Comparison of ENCODE assay signal across 14 cellular contexts in the genomic region with DNA sequence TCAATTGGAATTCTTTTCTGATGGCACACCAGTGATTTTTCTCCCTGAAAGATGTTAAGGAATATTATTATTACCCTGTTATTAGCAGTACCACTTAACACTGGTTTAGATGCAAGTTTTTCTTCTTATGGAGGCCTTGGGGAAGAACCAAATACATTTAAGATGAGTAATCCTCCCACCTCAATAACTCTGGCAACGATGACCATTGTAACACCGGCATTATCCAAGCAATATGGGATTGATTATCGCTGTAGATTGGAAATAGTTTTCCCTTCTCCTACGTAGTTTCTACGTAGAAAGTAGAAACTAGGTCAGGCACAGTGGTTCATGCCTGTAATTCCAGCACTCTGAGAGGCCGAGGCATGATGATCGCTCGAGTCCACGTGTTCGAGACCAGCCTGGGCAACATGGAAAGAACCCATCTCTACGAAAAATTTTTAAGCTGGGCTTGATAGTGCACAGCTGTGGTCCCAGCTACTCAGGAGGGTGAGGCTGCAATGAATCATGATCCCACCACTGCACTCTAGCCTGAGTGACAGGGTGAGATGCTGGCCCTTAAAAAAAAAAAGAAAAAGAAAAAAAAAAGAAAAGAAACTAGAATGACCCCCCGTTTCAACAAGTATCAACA. TPM values are rescaled to one million over a fixed set of nuclear protein-coding genes. Genes with fewer than 3 reads are reported as not detected.
DNase-seq lines count a peak whose midpoint lies in the region; ATAC-seq, FAIRE-seq and TF ChIP-seq lines count a peak whose summit lies in the region.
"Had no signal": no experiment of that assay in that cellular context is flagged by ENCODE, and none has a peak within 500 bp of the region (broad histone marks: within the 10 kb centered on the region; RNA-seq: fewer than 3 reads in every experiment).

No MANE protein-coding gene starts in this region.

- H3K36me3 Mint-ChIP-seq in activated CD4-positive, alpha-beta T cell treated with anti-CD3 and anti-CD28 coated beads for 36 hours (ENCODE audit: low read depth), result peaks cover 13% of the 10 kb centered on the region
- peaks cover 31% of the 10 kb centered on the region for H3K36me3 Mint-ChIP-seq in type B pancreatic cell

- TF ChIP-seq RAD21 in GM12878 (IDR thresholded peaks at IDR 0.05; ENCODE audit: insufficient read depth, low read depth, low read length), result no peak

- peaks cover 27% of the 10 kb centered on the region for H3K4me1 ChIP-seq in GM12878 (ENCODE audit: control insufficient read depth, insufficient read depth, low read length)
- H3K4me1 ChIP-seq in left lung, result peaks cover 16 to 81% of the 10 kb centered on the region in 2 donors

- no peak overlapping the region for H3K4me3 Mint-ChIP-seq in activated CD4-positive, alpha-beta T cell treated with anti-CD3 and anti-CD28 coated beads for 36 hours
- no peak overlapping the region for H3K4me3 Mint-ChIP-seq in type B pancreatic cell

- H3K27me3 ChIP-seq in GM12878 (replicated peaks in 1 of 2; ENCODE audit: control insufficient read depth in 2 of 2, insufficient read depth in 2 of 2, low read length in 1 of 2) (no peaks in the 10 kb centered on the region), left lung (no peaks in the 10 kb centered on the region)

- H3K27me3 Mint-ChIP-seq in activated CD4-positive, alpha-beta T cell treated with anti-CD3 and anti-CD28 coated beads for 36 hours, result no peaks in the 10 kb centered on the region
- no peaks in the 10 kb centered on the region for H3K27me3 Mint-ChIP-seq in type B pancreatic cell

- 94% methylated on average over 12 of the region's 12 CpGs for WGBS in GM12878 (ENCODE audit: insufficient coverage, insufficient replicate concordance, low lambda C conversion rate, missing lambda C conversion rate)

- H3K4me3 ChIP-seq in GM12878, result no peak overlapping the region
- H3K4me3 ChIP-seq in left lung, result no peak overlapping the region

- no peak overlapping the region for H3K9ac ChIP-seq in GM12878 (ENCODE audit: control insufficient read depth, insufficient read depth, low read length)

- RAD21 ChIA-PET in GM12878 (lab: Charles Lee; ENCODE audit: unreplicated experiment), result interaction anchor here (0.6 to 6.0 kb wide), 6 partner anchors 32 to 179 kb away, joined by 3 to 38 read pairs (median 5); no protein-coding TSS in a partner anchor

- POLR2A ChIA-PET in activated CD4-positive, alpha-beta T cell treated with anti-CD3 and anti-CD28 coated beads for 36 hours (lab: Charles Lee), result no interaction called here
- POLR2A ChIA-PET in GM12878 (lab: Charles Lee), result no interaction called here

- H4K20me1 ChIP-seq in GM12878 (ENCODE audit: control insufficient read depth, insufficient read depth), result no peaks in the 10 kb centered on the region; the same call in 1 of the 2 replicates

- FAIRE-seq in GM12878 (lab: Jason Lieb, UNC), result no peak

- SMC1A ChIA-PET in GM12878 (lab: Charles Lee; ENCODE audit: uncharacterized antibody, unreplicated experiment), result interaction anchor here (1.2 to 2.6 kb wide), 3 partner anchors 15 to 102 kb away, joined by 3 to 10 read pairs (median 5); no protein-coding TSS in a partner anchor

- no peak for ATAC-seq in activated CD4-positive, alpha-beta T cell treated with anti-CD3 and anti-CD28 coated beads for 36 hours
- ATAC-seq in GM12878 (no peak), left lung (no peak)

- H3K4me1 Mint-ChIP-seq in activated CD4-positive, alpha-beta T cell treated with anti-CD3 and anti-CD28 coated beads for 36 hours, result peaks cover 39% of the 10 kb centered on the region
- peaks cover 55% of the 10 kb centered on the region for H3K4me1 Mint-ChIP-seq in type B pancreatic cell (ENCODE audit: unreplicated experiment)

- BruUV-seq in GM12878 (replicated peaks; lab: Mats Ljungman, UMichigan), result no TSS peak

- H3K9me3 ChIP-seq in GM12878 (replicated peaks; ENCODE audit: control insufficient read depth, insufficient read depth, low read length), result no peaks in the 10 kb centered on the region
- H3K9me3 ChIP-seq in left lung, result no peaks in the 10 kb centered on the region

- TF ChIP-seq POLR2A in GM12878 (IDR thresholded peaks at IDR 0.05; ENCODE audit: low read depth, low read length), result no peak

- in situ Hi-C loops in GM12878 (cut with MboI), result no loop called here

- H3K4me2 ChIP-seq in GM12878 (ENCODE audit: control insufficient read depth, insufficient read depth), result no peak overlapping the region

- TF ChIP-seq CTCF in GM12878 (IDR thresholded peaks at IDR 0.05 in 2 of 3, conservative IDR thresholded peaks at IDR 0.05 in 1 of 3; ENCODE audit: control insufficient read depth in 2 of 3, extremely low read depth in 1 of 3, insufficient read depth in 1 of 3, low read depth in 3 of 3, low read length in 3 of 3) (no peak), left lung (IDR thresholded peaks at IDR 0.05) (no peak), type B pancreatic cell (conservative IDR thresholded peaks at IDR 0.05) (no peak)

- DNase-seq in activated CD4-positive, alpha-beta T cell treated with anti-CD3 and anti-CD28 coated beads for 36 hours, result no peak
- DNase-seq in activated CD4-positive, alpha-beta T cell treated with anti-CD3 and anti-CD28 coated beads for 4 hours, result no peak
- DNase-seq in GM12878 (ENCODE audit: low read depth, low spot score) (no peak), left lung (no peak), type B pancreatic cell (ENCODE audit: extremely low spot score, unreplicated experiment) (no peak), posterior cingulate gyrus (no peak), NCI-H774 (lab: John Stamatoyannopoulos, UW) (no peak), NCI-H2081 treated with DMSO at 0.1 percent for 48 hours (lab: John Stamatoyannopoulos, UW) (no peak)
- DNase-seq: activated CD4-positive, alpha-beta T cell treated with anti-CD3 and anti-CD28 coated beads for 1 hour; activated naive CD4-positive, alpha-beta T cell; DMS79 treated with DMSO at 0.1 percent for 48 hours; hippocampal formation; NCI-H510A had no signal

- peak overlapping the region; percentile 40 for H3K27ac Mint-ChIP-seq in activated CD4-positive, alpha-beta T cell treated with anti-CD3 and anti-CD28 coated beads for 36 hours
- peak overlapping the region; percentile 44 for H3K27ac Mint-ChIP-seq in type B pancreatic cell

- H3K36me3 ChIP-seq in GM12878 (ENCODE audit: control insufficient read depth in 2 of 2, insufficient read depth in 2 of 2, low read length in 1 of 2) (peaks cover 2 to 8% of the 10 kb centered on the region in 2 experiments; a peak in 3 of 4 replicates), left lung (no peaks in the 10 kb centered on the region)

- peaks cover 2% of the 10 kb centered on the region for H3K9me3 Mint-ChIP-seq in activated CD4-positive, alpha-beta T cell treated with anti-CD3 and anti-CD28 coated beads for 36 hours (ENCODE audit: low read depth)
- no peaks in the 10 kb centered on the region for H3K9me3 Mint-ChIP-seq in type B pancreatic cell

- no peak overlapping the region for H2AFZ ChIP-seq in GM12878 (ENCODE audit: control insufficient read depth, low read depth, low read length)

- intact Hi-C loops in activated CD4-positive, alpha-beta T cell treated with anti-CD3 and anti-CD28 coated beads for 36 hours (cut with DNase I, micrococcal nuclease), result no loop called here
- intact Hi-C loops in GM12878 (cut with micrococcal nuclease; ENCODE audit: unreplicated experiment) (no loop called here), left lung (cut with DNase I) (no loop called here), posterior cingulate gyrus (cut with DNase I) (no loop called here)

- peaks cover 62% of the 10 kb centered on the region for H3K79me2 ChIP-seq in GM12878 (ENCODE audit: control insufficient read depth, insufficient read depth, low read length)

- CTCF ChIA-PET in activated CD4-positive, alpha-beta T cell treated with anti-CD3 and anti-CD28 coated beads for 36 hours (lab: Charles Lee), result no interaction called here
- CTCF ChIA-PET in GM12878 (lab: Yijun Ruan, JAX), result interaction anchor here (0.7 to 1.7 kb wide), 8 partner anchors 12 to 303 kb away, joined by 3 to 8 read pairs (median 4); no protein-coding TSS in a partner anchor

- TF ChIP-seq EP300 in GM12878 (IDR thresholded peaks at IDR 0.05; ENCODE audit: borderline replicate concordance in 1 of 2, control insufficient read depth in 1 of 2, low read depth in 2 of 2, low read length in 2 of 2), result no peak

- H3K27ac ChIP-seq in GM12878 (ENCODE audit: control insufficient read depth, insufficient read depth) (no peak overlapping the region), left lung (peak overlapping the region; percentile 56 to 57)
- H3K27ac ChIP-seq: 22Rv1 had no signal

TF ChIP-seq in GM12878, 131 proteins besides CTCF, POLR2A, EP300 and RAD21 (continues in another document):
- TF ChIP-seq, protein P1, sequence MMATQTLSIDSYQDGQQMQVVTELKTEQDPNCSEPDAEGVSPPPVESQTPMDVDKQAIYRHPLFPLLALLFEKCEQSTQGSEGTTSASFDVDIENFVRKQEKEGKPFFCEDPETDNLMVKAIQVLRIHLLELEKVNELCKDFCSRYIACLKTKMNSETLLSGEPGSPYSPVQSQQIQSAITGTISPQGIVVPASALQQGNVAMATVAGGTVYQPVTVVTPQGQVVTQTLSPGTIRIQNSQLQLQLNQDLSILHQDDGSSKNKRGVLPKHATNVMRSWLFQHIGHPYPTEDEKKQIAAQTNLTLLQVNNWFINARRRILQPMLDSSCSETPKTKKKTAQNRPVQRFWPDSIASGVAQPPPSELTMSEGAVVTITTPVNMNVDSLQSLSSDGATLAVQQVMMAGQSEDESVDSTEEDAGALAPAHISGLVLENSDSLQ (IDR thresholded peaks at IDR 0.05), result peak; percentile 75

RNA-seq across cellular contexts. Expression of gene PACSIN2, which starts 45.5 kb away (rescaled TPM):
- total RNA-seq in activated CD4-positive, alpha-beta T cell treated with anti-CD3 and anti-CD28 coated beads for 36 hours, result 10 to 100 TPM; 27.9 to 28.1 TPM
- 83.4 and 87.9 TPM in 2 replicates for total RNA-seq in GM12878 (2013; cell fraction: nucleolus; rRNA removed)
- 26.4 and 27.5 TPM in 2 replicates for total RNA-seq in GM12878 (2014; rRNA removed)
- total RNA-seq in GM12878 (2014; rRNA removed; fragmentation: Illumina TruSeq; extraction: Trizol), result 42.1 and 45.9 TPM in 2 replicates
- 78.7 and 80.6 TPM in 2 replicates for total RNA-seq in GM12878 (2021)
- 24.4 TPM for polyA plus RNA-seq in GM12878 (2011; ENCODE audit: low read depth)
- 57.4 and 67.7 TPM in 2 replicates for polyA plus RNA-seq in GM12878 (2011; rRNA removed)
- polyA plus RNA-seq in GM12878 (2011; cell fraction: cytosol; rRNA removed), result 66.7 and 69.8 TPM in 2 replicates
- 83.2 and 88.8 TPM in 2 replicates for polyA plus RNA-seq in GM12878 (2011; cell fraction: nucleus; rRNA removed)
- 38.7 and 45.2 TPM in 2 replicates for polyA plus RNA-seq in GM12878 (2012)
- polyA plus RNA-seq in GM12878 (2014; fragmentation: Illumina TruSeq; extraction: Trizol), result 36.0 and 47.4 TPM in 2 replicates
- polyA plus RNA-seq in GM12878 (2014; fragmentation: Nextera tagmentation; extraction: Ambion mirVana), result 1 to 10 TPM in 1 of 2 experiments, under 1 TPM in 1; 0.93 to 1.6 TPM
- 53.9 and 60.0 TPM in 2 replicates for polyA plus RNA-seq in GM12878 (2014; rRNA removed)
- polyA plus RNA-seq in GM12878 (2016; fragmentation: Nextera tagmentation; extraction: Ambion mirVana), result 10 to 100 TPM; 46.3 to 49.5 TPM
- polyA minus RNA-seq in GM12878 (2011; rRNA and poly(A)+ RNA removed), result 36.6 and 45.8 TPM in 2 replicates
- 13.4 and 13.5 TPM in 2 replicates for polyA minus RNA-seq in GM12878 (2011; cell fraction: cytosol; rRNA and poly(A)+ RNA removed)
- 12.2 and 18.0 TPM in 2 replicates for polyA minus RNA-seq in GM12878 (2011; cell fraction: nucleus; rRNA and poly(A)+ RNA removed)
- 100 to 1,000 TPM; 119 to 149 TPM for total RNA-seq in left lung
- 53.4 and 89.1 TPM in 2 replicates for total RNA-seq in type B pancreatic cell (ENCODE audit: low replicate concordance)
